Comparison of ENCODE assay signal across 12 cellular contexts in the genomic region with DNA sequence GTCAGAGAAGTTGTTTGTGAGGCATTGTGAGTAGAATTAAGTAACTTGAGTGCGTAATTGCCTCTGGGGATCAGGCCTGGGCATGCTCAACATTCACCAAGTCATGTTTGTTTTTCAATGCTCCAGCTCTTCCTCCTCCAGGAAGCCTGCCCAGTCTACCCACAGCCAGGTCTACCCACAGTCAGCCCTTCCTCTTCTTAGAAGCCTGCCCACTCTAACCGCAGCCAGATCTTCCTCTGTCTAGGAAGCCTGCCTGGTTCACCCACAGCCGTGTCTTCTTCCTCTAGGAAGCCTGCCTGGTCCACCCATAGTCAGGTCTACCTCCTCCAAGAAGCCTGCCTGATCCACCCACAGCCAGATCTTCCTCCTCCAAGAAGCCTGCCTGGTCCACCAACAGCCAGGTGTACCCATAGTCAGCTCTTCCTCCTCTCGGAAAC. TPM values are rescaled to one million over a fixed set of nuclear protein-coding genes. Genes with fewer than 3 reads are reported as not detected.
DNase-seq lines count a peak whose midpoint lies in the region; ATAC-seq and TF ChIP-seq lines count a peak whose summit lies in the region.
"Had no signal": no experiment of that assay in that cellular context is flagged by ENCODE, and none has a peak within 500 bp of the region (broad histone marks: within the 10 kb centered on the region; RNA-seq: fewer than 3 reads in every experiment).

No MANE protein-coding gene starts in this region.

- intact Hi-C loops in left colon (cut with DNase I, micrococcal nuclease): no loop called here

- ATAC-seq in activated T-cell treated with anti-CD3 and anti-CD28 coated beads, Interleukin-2, amount 50 U/mL, for 4 hours: peak; percentile 30
- peak; percentile 37 for ATAC-seq in stimulated activated naive CD8-positive, alpha-beta T cell treated with anti-CD3 and anti-CD28 coated beads, Interleukin-15, Interleukin-2, amounts not matched to agents 100 U/mL and 50 U/mL, for 24 hours
- ATAC-seq in left colon: no peak
- no peak for ATAC-seq in HG03045 (IDR thresholded peaks at IDR 0.05; ENCODE audit: unreplicated experiment)
- ATAC-seq: heart right ventricle had no signal

- CTCF ChIA-PET in RWPE1 (lab: Yijun Ruan, JAX): interaction anchor here (0.6 kb wide), 2 partner anchors 14 to 164 kb away, joined by 3 to 5 read pairs; no protein-coding TSS in a partner anchor

- POLR2A ChIA-PET in RWPE1 (lab: Yijun Ruan, JAX; ENCODE audit: low non-redundant PET): no interaction called here

- no peaks in the 10 kb centered on the region for H3K9me3 ChIP-seq in esophagus (ENCODE audit: control insufficient read depth in 2 of 2, insufficient read depth in 1 of 2, low read depth in 1 of 2, low read length in 1 of 2)

- H3K27ac ChIP-seq in RWPE1 (peak overlapping the region; percentile 87), esophagus (ENCODE audit: low read depth in 2 of 2, low read length in 1 of 2) (peak overlapping the region; percentile 69 to 78)

- H3K9me3 Mint-ChIP-seq in activated T-cell treated with anti-CD3 and anti-CD28 coated beads, Interleukin-2, amount 50 U/mL, for 4 hours: no peaks in the 10 kb centered on the region
- H3K9me3 Mint-ChIP-seq: central memory CD8-positive, alpha-beta T cell had no signal

- H3K27me3 ChIP-seq in esophagus (ENCODE audit: control insufficient read depth in 1 of 2, insufficient read depth in 2 of 2, low read length in 2 of 2): no peaks in the 10 kb centered on the region
- H3K27me3 ChIP-seq: heart right ventricle had no signal

- 57 to 61% methylated on average over 4 of the region's 4 CpGs for WGBS in esophagus, 2 donors

- H3K4me1 ChIP-seq in esophagus (ENCODE audit: control insufficient read depth in 2 of 2, insufficient read depth in 2 of 2, low read length in 1 of 2): peaks cover 13 to 22% of the 10 kb centered on the region in 2 donors

- DNase-seq in activated T-cell treated with anti-CD3 and anti-CD28 coated beads, Interleukin-2, amount 50 U/mL, for 4 hours: no peak
- DNase-seq in activated T-cell treated with anti-CD3 and anti-CD28 coated beads, Interleukin-2, amount 50 U/mL, for 1 hour: no peak
- DNase-seq in RWPE1 (ENCODE audit: low spot score) (no peak), NCI-H2227 (lab: John Stamatoyannopoulos, UW; ENCODE audit: unreplicated experiment) (no peak), left colon (no peak)
- DNase-seq in stimulated activated naive CD8-positive, alpha-beta T cell treated with anti-CD3 and anti-CD28 coated beads, Interleukin-15, Interleukin-2, amounts not matched to agents 100 U/mL and 50 U/mL, for 24 hours: no peak
- DNase-seq: heart right ventricle, NCI-H146, RPMI8226 had no signal

- H3K27me3 Mint-ChIP-seq in activated T-cell treated with anti-CD3 and anti-CD28 coated beads, Interleukin-2, amount 50 U/mL, for 4 hours (ENCODE audit: low read depth): no peaks in the 10 kb centered on the region
- H3K27me3 Mint-ChIP-seq: central memory CD8-positive, alpha-beta T cell had no signal

- peaks cover 48% of the 10 kb centered on the region for H3K4me1 Mint-ChIP-seq in activated T-cell treated with anti-CD3 and anti-CD28 coated beads, Interleukin-2, amount 50 U/mL, for 4 hours (ENCODE audit: low read depth)

- H3K4me3 ChIP-seq in esophagus (ENCODE audit: low read depth in 1 of 2, low read length in 2 of 2): no peak overlapping the region
- H3K4me3 ChIP-seq: heart right ventricle had no signal

- no peaks in the 10 kb centered on the region for H3K36me3 ChIP-seq in esophagus (ENCODE audit: control insufficient read depth in 2 of 2, insufficient read depth in 2 of 2, low read length in 1 of 2)
- H3K36me3 ChIP-seq: heart right ventricle had no signal

- no peak for TF ChIP-seq CTCF in RWPE1 (conservative IDR thresholded peaks at IDR 0.05; ENCODE audit: low read depth)

- no peak overlapping the region for H3K4me3 Mint-ChIP-seq in activated T-cell treated with anti-CD3 and anti-CD28 coated beads, Interleukin-2, amount 50 U/mL, for 4 hours
- H3K4me3 Mint-ChIP-seq: central memory CD8-positive, alpha-beta T cell had no signal

- no peaks in the 10 kb centered on the region for H3K36me3 Mint-ChIP-seq in activated T-cell treated with anti-CD3 and anti-CD28 coated beads, Interleukin-2, amount 50 U/mL, for 4 hours (ENCODE audit: insufficient read depth)

RNA-seq across cellular contexts. Expression of gene LRP5, which starts 25.0 kb away (rescaled TPM):
- total RNA-seq in activated T-cell treated with anti-CD3 and anti-CD28 coated beads, Interleukin-2, amount 50 U/mL, for 4 hours: 1 to 10 TPM; 7.7 to 8.5 (median 7.9) TPM
- polyA plus RNA-seq in esophagus: 10 to 100 TPM; 16.0 to 24.5 TPM
- 100 to 1,000 TPM in 1 of 2 donors, 10 to 100 TPM in 1; 86.8 to 106 TPM for total RNA-seq in left colon

Comparison
In these comparisons a context has a peak if more than half of its experiments do, and no peak if none do; other contexts are left out.
1. ATAC-seq: peak in activated T-cell treated with anti-CD3 and anti-CD28 coated beads, Interleukin-2, amount 50 U/mL, for 4 hours (2 of 2) and stimulated activated naive CD8-positive, alpha-beta T cell treated with anti-CD3 and anti-CD28 coated beads, Interleukin-15, Interleukin-2, amounts not matched to agents 100 U/mL and 50 U/mL, for 24 hours (single experiment); none in left colon (single experiment) and HG03045 (single experiment).
2. RNA of gene LRP5, which starts 25.0 kb away (total RNA-seq): 86.8 to 106 TPM in left colon; 7.7 to 8.5 TPM in activated T-cell treated with anti-CD3 and anti-CD28 coated beads, Interleukin-2, amount 50 U/mL, for 4 hours; every median in the first group is over 4 times any median in the second.